Comparison of ENCODE assay signal across 9 cellular contexts in genomic region chr2:44954902-44955592, GRCh38. TPM values are rescaled to one million over a fixed set of nuclear protein-coding genes. Genes with fewer than 3 reads are reported as not detected.
DNase-seq lines count a peak whose midpoint lies in the region; ATAC-seq and TF ChIP-seq lines count a peak whose summit lies in the region.
"Had no signal": no experiment of that assay in that cellular context is flagged by ENCODE, and none has a peak within 500 bp of the region (broad histone marks: within the 10 kb centered on the region; RNA-seq: fewer than 3 reads in every experiment).

No MANE protein-coding gene starts in this region.

- no peak for DNase-seq in CD4-positive, alpha-beta memory T cell
- DNase-seq in naive B cell, result no peak
- DNase-seq in thyroid gland, result no peak
- no peak for DNase-seq in adrenal gland

- peaks cover 13 to 39% (median 29%) of the 10 kb centered on the region in 4 donors for H3K4me1 Mint-ChIP-seq in CD4-positive, alpha-beta memory T cell
- H3K4me1 Mint-ChIP-seq in brain, result peaks cover 67% of the 10 kb centered on the region
- peaks cover 26 to 44% (median 40%) of the 10 kb centered on the region in 3 donors for H3K4me1 Mint-ChIP-seq in naive B cell

- intact Hi-C loops in CD4-positive, alpha-beta memory T cell (cut with micrococcal nuclease), result loop anchor here (1.0 to 5.0 kb wide), 4 partner anchors 476 to 1003 kb away; no protein-coding TSS in a partner anchor
- intact Hi-C loops in thyroid gland (cut with DNase I) (loop anchor here (10.0 kb wide), 2 partner anchors 570 to 1080 kb away; no protein-coding TSS in a partner anchor), adrenal gland (cut with DNase I) (loop anchor here (2.0 to 10.0 kb wide), 4 partner anchors 478 to 910 kb away; no protein-coding TSS in a partner anchor)

- no peaks in the 10 kb centered on the region for H3K36me3 ChIP-seq in CD4-positive, alpha-beta memory T cell (ENCODE audit: insufficient read depth, low read length)
- H3K36me3 ChIP-seq in thyroid gland (no peaks in the 10 kb centered on the region), adrenal gland (replicated peaks in 1 of 2) (no peaks in the 10 kb centered on the region)

- TF ChIP-seq POLR2A in thyroid gland (IDR thresholded peaks at IDR 0.05) (no peak), adrenal gland (IDR thresholded peaks at IDR 0.05) (no peak)

- peaks cover 0 to 2% (median 0%) of the 10 kb centered on the region in 8 donors for H3K9me3 Mint-ChIP-seq in CD4-positive, alpha-beta memory T cell
- peaks cover 0 to 10% (median 3%) of the 10 kb centered on the region in 5 experiments for H3K9me3 Mint-ChIP-seq in brain
- peaks cover 0 to 2% (median 0%) of the 10 kb centered on the region in 7 donors for H3K9me3 Mint-ChIP-seq in naive B cell

- H3K4me1 ChIP-seq in CD4-positive, alpha-beta memory T cell (ENCODE audit: insufficient read depth, low read length), result peaks cover 13% of the 10 kb centered on the region
- H3K4me1 ChIP-seq in thyroid gland (peaks cover 18 to 31% of the 10 kb centered on the region in 2 donors), adrenal gland (replicated peaks in 1 of 2) (peaks cover 12 to 25% of the 10 kb centered on the region in 2 donors)

- peaks cover 37 to 60% of the 10 kb centered on the region in 2 donors for H3K27me3 Mint-ChIP-seq in CD4-positive, alpha-beta memory T cell
- H3K27me3 Mint-ChIP-seq in brain, result peaks cover 53% of the 10 kb centered on the region
- H3K27me3 Mint-ChIP-seq in naive B cell, result peaks cover 78 to 94% (median 91%) of the 10 kb centered on the region in 3 donors

- H3K4me3 Mint-ChIP-seq in CD4-positive, alpha-beta memory T cell, result peak overlapping the region in 7 of 8 donors; percentile 17 to 77 (median 29)
- H3K4me3 Mint-ChIP-seq in brain, result peak overlapping the region; percentile 83 to 89 (median 85)
- peak overlapping the region; percentile 19 to 91 (median 84) for H3K4me3 Mint-ChIP-seq in naive B cell

- no peaks in the 10 kb centered on the region for H3K36me3 Mint-ChIP-seq in CD4-positive, alpha-beta memory T cell
- H3K36me3 Mint-ChIP-seq in brain (no peaks in the 10 kb centered on the region), naive B cell (peaks cover 0 to 7% of the 10 kb centered on the region in 2 donors)

- POLR2A ChIA-PET in CD4-positive, alpha-beta memory T cell (lab: Charles Lee; ENCODE audit: partially characterized antibody), result no interaction called here

- TF ChIP-seq CTCF in brain (conservative IDR thresholded peaks at IDR 0.05) (no peak), thyroid gland (IDR thresholded peaks at IDR 0.05) (no peak), adrenal gland (IDR thresholded peaks at IDR 0.05) (no peak)

- CTCF ChIA-PET in CD4-positive, alpha-beta memory T cell (lab: Charles Lee; ENCODE audit: partially characterized antibody), result interaction anchor here (0.7 to 6.3 kb wide), 21 partner anchors 8 to 914 kb away, joined by 3 to 44 read pairs (median 4); no protein-coding TSS in a partner anchor

- peak overlapping the region in 1 of 7 donors; percentile 40 for H3K27ac Mint-ChIP-seq in CD4-positive, alpha-beta memory T cell
- H3K27ac Mint-ChIP-seq in brain (no peak overlapping the region), naive B cell (no peak overlapping the region)

- 2 to 6% methylated on average over 27 to 32 of the region's 43 CpGs for WGBS in thyroid gland, 2 donors
- WGBS in adrenal gland, 4 donors, result 3 to 9% (median 5%) methylated on average over 14 to 43 of the region's 43 CpGs

- ATAC-seq in HG02798 (IDR thresholded peaks at IDR 0.05; ENCODE audit: poor library complexity, unreplicated experiment) (peak; percentile 6), naive B cell (ENCODE audit: low read depth in 2 of 2) (peak in 1 of 2 donors; percentile 29), HG02885 (IDR thresholded peaks at IDR 0.05; ENCODE audit: poor library complexity, unreplicated experiment) (no peak), HG03378 (IDR thresholded peaks at IDR 0.05; ENCODE audit: unreplicated experiment) (no peak)

- H3K27me3 ChIP-seq in CD4-positive, alpha-beta memory T cell (ENCODE audit: insufficient read depth, low read length), result peaks cover 14% of the 10 kb centered on the region
- peaks cover 10% of the 10 kb centered on the region for H3K27me3 ChIP-seq in thyroid gland
- peaks cover 51% of the 10 kb centered on the region for H3K27me3 ChIP-seq in adrenal gland

- no peak overlapping the region for H3K4me3 ChIP-seq in CD4-positive, alpha-beta memory T cell (ENCODE audit: low read length in 2 of 2)
- H3K4me3 ChIP-seq in thyroid gland (replicated peaks in 1 of 3) (no peak overlapping the region), adrenal gland (peak overlapping the region in 1 of 4 donors; percentile 9)

- H3K9me3 ChIP-seq in CD4-positive, alpha-beta memory T cell (ENCODE audit: control insufficient read depth in 1 of 2, low read length in 2 of 2), result no peaks in the 10 kb centered on the region
- H3K9me3 ChIP-seq in thyroid gland (no peaks in the 10 kb centered on the region), adrenal gland (replicated peaks in 1 of 3) (no peaks in the 10 kb centered on the region)

- H3K27ac ChIP-seq in CD4-positive, alpha-beta memory T cell (ENCODE audit: low read depth, low read length), result no peak overlapping the region
- H3K27ac ChIP-seq in thyroid gland (no peak overlapping the region), adrenal gland (no peak overlapping the region)

RNA-seq across cellular contexts. Expression of gene SIX3, which starts 13.5 kb away (rescaled TPM):
- total RNA-seq in CD4-positive, alpha-beta memory T cell, result not detected
- not detected for polyA plus RNA-seq in CD4-positive, alpha-beta memory T cell
- polyA plus RNA-seq in brain (ENCODE audit: insufficient read depth, low read depth, low replicate concordance) (30.9 TPM), naive B cell (ENCODE audit: low read depth in 6 of 6) (not detected), adrenal gland (not detected)
- total RNA-seq in thyroid gland (not detected), adrenal gland (not detected)
- total RNA-seq: glomerular endothelial cell had no signal

RNA-seq across cellular contexts. Expression of gene SIX2, which starts 54.2 kb away (rescaled TPM):
- not detected for total RNA-seq in CD4-positive, alpha-beta memory T cell
- not detected for polyA plus RNA-seq in CD4-positive, alpha-beta memory T cell
- polyA plus RNA-seq in brain (ENCODE audit: insufficient read depth, low read depth, low replicate concordance), result 18.6 TPM
- not detected for polyA plus RNA-seq in naive B cell (ENCODE audit: low read depth in 6 of 6)
- total RNA-seq in thyroid gland, result 1 to 10 TPM in 2 of 4 donors, under 1 TPM in 1, not detected in 1; 0.24 to 3.1 (median 1.5) TPM
- total RNA-seq in adrenal gland, result under 1 TPM in 5 of 8 donors, not detected in 3; 0.11 to 0.36 (median 0.14) TPM
- polyA plus RNA-seq in adrenal gland, result under 1 TPM in 1 of 3 donors, not detected in 2; 0.40 TPM

Comparison
In these comparisons a context has a peak if more than half of its experiments do, and no peak if none do; other contexts are left out.
1. H3K4me3 Mint-ChIP-seq: peak in every context shown above with its lines; median percentile 85 in brain; 84 in naive B cell; 29 in CD4-positive, alpha-beta memory T cell.
2. RNA of gene SIX3, which starts 13.5 kb away (polyA plus RNA-seq): 30.9 TPM in brain (single experiment); not detected in CD4-positive, alpha-beta memory T cell, not detected in naive B cell and not detected in adrenal gland; every median in the first group is over 10 times any median in the second.
3. RNA of gene SIX2, which starts 54.2 kb away (polyA plus RNA-seq): 18.6 TPM in brain (single experiment); not detected in CD4-positive, alpha-beta memory T cell, not detected in naive B cell and 0.40 TPM in adrenal gland; every median in the first group is over 10 times any median in the second.